15 cellular contexts compared by ENCODE assay signal in the genomic region with DNA sequence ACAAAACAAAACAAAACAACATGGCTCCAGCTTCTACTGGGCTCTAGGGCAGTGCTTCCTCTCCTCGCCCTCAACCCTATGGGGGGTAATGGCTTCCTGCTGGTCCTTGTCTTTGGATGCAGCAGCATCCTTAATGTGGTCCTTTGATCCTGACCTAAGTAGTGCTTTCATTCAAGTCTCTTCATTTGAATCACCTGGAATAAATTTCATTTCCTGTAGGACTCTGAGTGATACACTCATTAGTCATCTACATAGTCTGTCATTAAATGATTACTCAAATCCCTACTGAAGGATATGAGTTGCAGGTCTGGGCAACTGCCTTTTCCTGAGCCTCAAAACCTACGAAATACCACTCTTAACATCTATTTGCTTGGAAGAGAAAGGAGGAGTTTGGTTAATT. TPM values are rescaled to one million over a fixed set of nuclear protein-coding genes. Genes with fewer than 3 reads are reported as not detected.
A peak's percentile ranks its signal among the peaks of the same experiment; 100 is the strongest.
DNase-seq lines count a peak whose midpoint lies in the region; ATAC-seq, FAIRE-seq and TF ChIP-seq lines count a peak whose summit lies in the region.
"Had no signal": no experiment of that assay in that cellular context is flagged by ENCODE, and none has a peak within 500 bp of the region (broad histone marks: within the 10 kb centered on the region; RNA-seq: fewer than 3 reads in every experiment).

No MANE protein-coding gene starts in this region.

- H3K27me3 ChIP-seq in PC-3 (ENCODE audit: low read length) (no peaks in the 10 kb centered on the region), GM12878 (replicated peaks in 1 of 2; ENCODE audit: control insufficient read depth in 2 of 2, insufficient read depth in 2 of 2, low read length in 1 of 2) (no peaks in the 10 kb centered on the region)

- no TSS peak for BruUV-seq in PC-3 (replicated peaks; lab: Mats Ljungman, UMichigan)
- no TSS peak for BruUV-seq in GM12878 (replicated peaks; lab: Mats Ljungman, UMichigan)

- SMC1A ChIA-PET in GM12878 (lab: Charles Lee; ENCODE audit: uncharacterized antibody, unreplicated experiment): interaction anchor here (0.9 to 1.0 kb wide), 3 partner anchors 10 to 81 kb away, joined by 3 to 6 read pairs (median 3); no protein-coding TSS in a partner anchor

- TF ChIP-seq RAD21 in GM12878 (IDR thresholded peaks at IDR 0.05; ENCODE audit: insufficient read depth, low read depth, low read length): no peak

- H4K20me1 ChIP-seq in PC-3 (ENCODE audit: low read length) (no peaks in the 10 kb centered on the region), GM12878 (ENCODE audit: control insufficient read depth, insufficient read depth) (no peaks in the 10 kb centered on the region)

- H3K9me3 ChIP-seq in PC-3 (ENCODE audit: low read length) (no peaks in the 10 kb centered on the region), GM12878 (replicated peaks; ENCODE audit: control insufficient read depth, insufficient read depth, low read length) (no peaks in the 10 kb centered on the region)
- H3K9me3 ChIP-seq: lower lobe of right lung had no signal

- no peak for FAIRE-seq in GM12878 (lab: Jason Lieb, UNC)
- FAIRE-seq: K562 had no signal

- intact Hi-C loops in PC-3 (cut with micrococcal nuclease): no loop called here
- intact Hi-C loops in GM12878 (cut with micrococcal nuclease; ENCODE audit: unreplicated experiment): no loop called here

- no peaks in the 10 kb centered on the region for H3K27me3 Mint-ChIP-seq in activated CD8-positive, alpha-beta memory T cell treated with anti-CD3 and anti-CD28 coated beads, Interleukin-2, amount 10 ng/mL, durations not matched to agents 7 days and 5 days
- H3K27me3 Mint-ChIP-seq: type B pancreatic cell had no signal

- peak overlapping the region; percentile 52; the same call in 1 of the 2 replicates for H3K9ac ChIP-seq in PC-3 (ENCODE audit: low read length)
- no peak overlapping the region for H3K9ac ChIP-seq in GM12878 (ENCODE audit: control insufficient read depth, insufficient read depth, low read length)

- H3K79me2 ChIP-seq in PC-3 (ENCODE audit: low read length): no peaks in the 10 kb centered on the region
- no peaks in the 10 kb centered on the region for H3K79me2 ChIP-seq in GM12878 (ENCODE audit: control insufficient read depth, insufficient read depth, low read length)

- H3K27ac Mint-ChIP-seq in activated CD8-positive, alpha-beta memory T cell treated with anti-CD3 and anti-CD28 coated beads, Interleukin-2, amount 10 ng/mL, durations not matched to agents 7 days and 5 days: peak overlapping the region; percentile 72
- peak overlapping the region; percentile 87 for H3K27ac Mint-ChIP-seq in stimulated activated effector memory CD8-positive, alpha-beta T cell treated with anti-CD3 and anti-CD28 coated beads, Interleukin-12 subunit alpha, Interleukin-12 subunit beta, amount 100 ng/mL, for 72 hours
- H3K27ac Mint-ChIP-seq: endodermal cell, type B pancreatic cell had no signal

- peaks cover 22% of the 10 kb centered on the region for H3K36me3 Mint-ChIP-seq in activated CD8-positive, alpha-beta memory T cell treated with anti-CD3 and anti-CD28 coated beads, Interleukin-2, amount 10 ng/mL, durations not matched to agents 7 days and 5 days
- H3K36me3 Mint-ChIP-seq in stimulated activated effector memory CD8-positive, alpha-beta T cell treated with anti-CD3 and anti-CD28 coated beads, Interleukin-12 subunit alpha, Interleukin-12 subunit beta, amount 100 ng/mL, for 72 hours: peaks cover 53% of the 10 kb centered on the region
- H3K36me3 Mint-ChIP-seq: type B pancreatic cell had no signal

- H3K4me3 Mint-ChIP-seq in activated CD8-positive, alpha-beta memory T cell treated with anti-CD3 and anti-CD28 coated beads, Interleukin-2, amount 10 ng/mL, durations not matched to agents 7 days and 5 days: no peak overlapping the region
- H3K4me3 Mint-ChIP-seq in stimulated activated effector memory CD8-positive, alpha-beta T cell treated with anti-CD3 and anti-CD28 coated beads, Interleukin-12 subunit alpha, Interleukin-12 subunit beta, amount 100 ng/mL, for 72 hours: peak overlapping the region; percentile 36
- H3K4me3 Mint-ChIP-seq: endodermal cell, type B pancreatic cell had no signal

- H3K36me3 ChIP-seq in PC-3 (ENCODE audit: low read depth, low read length): no peaks in the 10 kb centered on the region
- H3K36me3 ChIP-seq in GM12878 (ENCODE audit: control insufficient read depth in 2 of 2, insufficient read depth in 2 of 2, low read length in 1 of 2): peaks cover 3% of the 10 kb centered on the region in 2 experiments
- H3K36me3 ChIP-seq: lower lobe of right lung had no signal

- H3K4me2 ChIP-seq in PC-3 (ENCODE audit: low read length) (no peak overlapping the region), GM12878 (ENCODE audit: control insufficient read depth, insufficient read depth) (no peak overlapping the region)

- in situ Hi-C loops in GM12878 (cut with MboI): no loop called here

- H3K4me1 ChIP-seq in PC-3 (ENCODE audit: insufficient read depth, low read length): peaks cover 42% of the 10 kb centered on the region
- no peaks in the 10 kb centered on the region for H3K4me1 ChIP-seq in GM12878 (ENCODE audit: control insufficient read depth, insufficient read depth, low read length)
- H3K4me1 ChIP-seq: lower lobe of right lung had no signal

- H3K9me2 ChIP-seq in PC-3 (replicated peaks; ENCODE audit: low read length): no peaks in the 10 kb centered on the region

- WGBS in GM12878 (ENCODE audit: insufficient coverage, insufficient replicate concordance, low lambda C conversion rate, missing lambda C conversion rate): 50% methylated on average over 2 of the region's 2 CpGs

- H2AFZ ChIP-seq in PC-3 (ENCODE audit: low read length) (no peak overlapping the region), GM12878 (ENCODE audit: control insufficient read depth, low read depth, low read length) (no peak overlapping the region)

- H3K27ac ChIP-seq in PC-3 (ENCODE audit: low read length) (peak overlapping the region; percentile 87), GM12878 (ENCODE audit: control insufficient read depth, insufficient read depth) (no peak overlapping the region)
- H3K27ac ChIP-seq: lower lobe of right lung had no signal

- CTCF ChIA-PET in activated CD8-positive, alpha-beta memory T cell treated with anti-CD3 and anti-CD28 coated beads, Interleukin-2, amount 10 ng/mL, durations not matched to agents 7 days and 5 days (lab: Charles Lee): interaction anchor here (0.8 to 1.6 kb wide), 3 partner anchors 9 to 196 kb away, joined by 3 to 5 read pairs (median 4); no protein-coding TSS in a partner anchor
- CTCF ChIA-PET in PC-3 (lab: Charles Lee) (interaction anchor here (0.7 kb wide), 1 partner anchor 62 kb away, joined by 13 read pairs; no protein-coding TSS in a partner anchor), GM12878 (lab: Yijun Ruan, JAX) (interaction anchor here (1.1 kb wide), 1 partner anchor 74 kb away, joined by 3 read pairs; no protein-coding TSS in a partner anchor), HEK293T (lab: Yijun Ruan, JAX) (no interaction called here)

- H3K4me1 Mint-ChIP-seq in activated CD8-positive, alpha-beta memory T cell treated with anti-CD3 and anti-CD28 coated beads, Interleukin-2, amount 10 ng/mL, durations not matched to agents 7 days and 5 days: peaks cover 84% of the 10 kb centered on the region
- H3K4me1 Mint-ChIP-seq in stimulated activated effector memory CD8-positive, alpha-beta T cell treated with anti-CD3 and anti-CD28 coated beads, Interleukin-12 subunit alpha, Interleukin-12 subunit beta, amount 100 ng/mL, for 72 hours: peaks cover 68% of the 10 kb centered on the region

- TF ChIP-seq POLR2A in GM12878 (IDR thresholded peaks at IDR 0.05; ENCODE audit: low read depth, low read length): no peak

- RAD21 ChIA-PET in GM12878 (lab: Charles Lee; ENCODE audit: unreplicated experiment): no interaction called here

- no peak overlapping the region for H3K4me3 ChIP-seq in PC-3 (ENCODE audit: low read length)
- H3K4me3 ChIP-seq in GM12878: no peak overlapping the region
- H3K4me3 ChIP-seq: K562, lower lobe of right lung had no signal

- DNase-seq in activated CD8-positive, alpha-beta memory T cell treated with anti-CD3 and anti-CD28 coated beads, Interleukin-2, amount 10 ng/mL, durations not matched to agents 7 days and 5 days: no peak
- no peak for DNase-seq in activated CD8-positive, alpha-beta memory T cell treated with anti-CD3 and anti-CD28 coated beads, Interleukin-2, amount 50 U/mL, for 48 hours
- peak; percentile 80 for DNase-seq in PC-3
- no peak for DNase-seq in GM12878 (ENCODE audit: low read depth, low spot score)
- no peak for DNase-seq in stimulated activated effector memory CD8-positive, alpha-beta T cell treated with anti-CD3 and anti-CD28 coated beads, Interleukin-12 subunit alpha, Interleukin-12 subunit beta, amount 100 ng/mL, for 72 hours (ENCODE audit: low spot score in 2 of 2)
- no peak for DNase-seq in HEK293T (ENCODE audit: extremely low spot score)
- no peak for DNase-seq in NCI-H524 treated with DMSO at 0.1 percent for 48 hours (lab: John Stamatoyannopoulos, UW)
- DNase-seq: activated CD8-positive, alpha-beta memory T cell treated with anti-CD3 and anti-CD28 coated beads for 24 hours; DMS79 treated with DMSO at 0.1 percent for 48 hours; endodermal cell; lower lobe of right lung; NCI-H1694 had no signal

- ATAC-seq in activated CD8-positive, alpha-beta memory T cell treated with anti-CD3 and anti-CD28 coated beads, Interleukin-2, amount 10 ng/mL, durations not matched to agents 7 days and 5 days: peak; percentile 41
- peak; percentile 65 for ATAC-seq in PC-3
- no peak for ATAC-seq in GM12878
- ATAC-seq in stimulated activated effector memory CD8-positive, alpha-beta T cell treated with anti-CD3 and anti-CD28 coated beads, Interleukin-12 subunit alpha, Interleukin-12 subunit beta, amount 100 ng/mL, for 72 hours: peak; percentile 79
- no peak for ATAC-seq in GM18502 (IDR thresholded peaks at IDR 0.05; ENCODE audit: poor library complexity, unreplicated experiment)
- ATAC-seq: K562, lower lobe of right lung had no signal

- H3K9me3 Mint-ChIP-seq in activated CD8-positive, alpha-beta memory T cell treated with anti-CD3 and anti-CD28 coated beads, Interleukin-2, amount 10 ng/mL, durations not matched to agents 7 days and 5 days (ENCODE audit: low read depth): no peaks in the 10 kb centered on the region
- H3K9me3 Mint-ChIP-seq in stimulated activated effector memory CD8-positive, alpha-beta T cell treated with anti-CD3 and anti-CD28 coated beads, Interleukin-12 subunit alpha, Interleukin-12 subunit beta, amount 100 ng/mL, for 72 hours: no peaks in the 10 kb centered on the region

- TF ChIP-seq CTCF in PC-3 (conservative IDR thresholded peaks at IDR 0.05; ENCODE audit: low read depth, low read length): no peak
- no peak for TF ChIP-seq CTCF in GM12878 (IDR thresholded peaks at IDR 0.05 in 2 of 3, conservative IDR thresholded peaks at IDR 0.05 in 1 of 3; ENCODE audit: control insufficient read depth in 2 of 3, extremely low read depth in 1 of 3, insufficient read depth in 1 of 3, low read depth in 3 of 3, low read length in 3 of 3)

- no peaks in the 10 kb centered on the region for H3F3A ChIP-seq in PC-3 (ENCODE audit: low read length, unreplicated experiment)

- no peak for TF ChIP-seq EP300 in GM12878 (IDR thresholded peaks at IDR 0.05; ENCODE audit: borderline replicate concordance in 1 of 2, control insufficient read depth in 1 of 2, low read depth in 2 of 2, low read length in 2 of 2)

- POLR2A ChIA-PET in PC-3 (lab: Charles Lee; ENCODE audit: unreplicated experiment) (no interaction called here), GM12878 (lab: Charles Lee) (no interaction called here), HEK293T (lab: Yijun Ruan, JAX) (no interaction called here)

RNA-seq across cellular contexts. Expression of gene RHOH, which starts 54.5 kb away (rescaled TPM):
- total RNA-seq in activated CD8-positive, alpha-beta memory T cell treated with anti-CD3 and anti-CD28 coated beads, Interleukin-2, amount 10 ng/mL, durations not matched to agents 7 days and 5 days: 100 to 1,000 TPM; 136 to 145 TPM
- 0.12 TPM in 1 of 2 replicates, not detected in the other for total RNA-seq in PC-3 (2014; rRNA removed)
- 89.6 and 93.8 TPM in 2 replicates for total RNA-seq in GM12878 (2013; cell fraction: nucleolus; rRNA removed)
- total RNA-seq in GM12878 (2014; rRNA removed): 47.2 and 49.3 TPM in 2 replicates
- total RNA-seq in GM12878 (2014; rRNA removed; fragmentation: Illumina TruSeq; extraction: Trizol): 46.5 and 48.1 TPM in 2 replicates
- 64.5 and 65.7 TPM in 2 replicates for total RNA-seq in GM12878 (2021)
- 44.8 TPM for polyA plus RNA-seq in GM12878 (2011; ENCODE audit: low read depth)
- polyA plus RNA-seq in GM12878 (2011; rRNA removed): 120 and 128 TPM in 2 replicates
- 117 and 119 TPM in 2 replicates for polyA plus RNA-seq in GM12878 (2011; cell fraction: cytosol; rRNA removed)
- polyA plus RNA-seq in GM12878 (2011; cell fraction: nucleus; rRNA removed): 75.7 and 87.1 TPM in 2 replicates
- polyA plus RNA-seq in GM12878 (2012): 56.8 and 82.4 TPM in 2 replicates
- 51.9 and 67.1 TPM in 2 replicates for polyA plus RNA-seq in GM12878 (2014; fragmentation: Illumina TruSeq; extraction: Trizol)
- polyA plus RNA-seq in GM12878 (2014; fragmentation: Nextera tagmentation; extraction: Ambion mirVana): 10 to 100 TPM; 48.9 to 78.4 TPM
- polyA plus RNA-seq in GM12878 (2014; rRNA removed): 48.4 and 49.5 TPM in 2 replicates
- polyA plus RNA-seq in GM12878 (2016; fragmentation: Nextera tagmentation; extraction: Ambion mirVana): 10 to 100 TPM; 63.8 to 64.4 TPM
- polyA minus RNA-seq in GM12878 (2011; rRNA and poly(A)+ RNA removed): 176 and 260 TPM in 2 replicates
- polyA minus RNA-seq in GM12878 (2011; cell fraction: cytosol; rRNA and poly(A)+ RNA removed): 56.8 and 63.4 TPM in 2 replicates
- polyA minus RNA-seq in GM12878 (2011; cell fraction: nucleus; rRNA and poly(A)+ RNA removed): 91.3 and 105 TPM in 2 replicates

Comparison
In these comparisons a context has a peak if more than half of its experiments do, and no peak if none do; other contexts are left out.
1. ATAC-seq: peak in activated CD8-positive, alpha-beta memory T cell treated with anti-CD3 and anti-CD28 coated beads, Interleukin-2, amount 10 ng/mL, durations not matched to agents 7 days and 5 days (single experiment), PC-3 (single experiment) and stimulated activated effector memory CD8-positive, alpha-beta T cell treated with anti-CD3 and anti-CD28 coated beads, Interleukin-12 subunit alpha, Interleukin-12 subunit beta, amount 100 ng/mL, for 72 hours (single experiment); none in GM12878 (single experiment) and GM18502 (single experiment).
2. RNA of gene RHOH, which starts 54.5 kb away (total RNA-seq): 136 to 145 TPM in activated CD8-positive, alpha-beta memory T cell treated with anti-CD3 and anti-CD28 coated beads, Interleukin-2, amount 10 ng/mL, durations not matched to agents 7 days and 5 days and 46.5 to 93.8 TPM in GM12878; 0.12 TPM in PC-3; every median in the first group is over 10 times any median in the second.